Comparison of ENCODE assay signal across 12 cellular contexts in genomic region chr10:133241501-133242205, GRCh38. TPM values are rescaled to one million over a fixed set of nuclear protein-coding genes. Genes with fewer than 3 reads are reported as not detected.
DNase-seq lines count a peak whose midpoint lies in the region; ATAC-seq and TF ChIP-seq lines count a peak whose summit lies in the region.
"Had no signal": no experiment of that assay in that cellular context is flagged by ENCODE, and none has a peak within 500 bp of the region (broad histone marks: within the 10 kb centered on the region; RNA-seq: fewer than 3 reads in every experiment).

No MANE protein-coding gene starts in this region.

- H3K79me2 ChIP-seq in Karpas-422 (ENCODE audit: low read length): no peaks in the 10 kb centered on the region

- H3K9me3 ChIP-seq in CD8-positive, alpha-beta T cell (ENCODE audit: low read length): no peaks in the 10 kb centered on the region
- H3K9me3 ChIP-seq in Karpas-422 (ENCODE audit: low read length): no peaks in the 10 kb centered on the region
- no peaks in the 10 kb centered on the region for H3K9me3 ChIP-seq in WERI-Rb-1 (ENCODE audit: severe bottlenecking)
- H3K9me3 ChIP-seq: right atrium auricular region had no signal

- no peak for TF ChIP-seq CTCF in CD8-positive, alpha-beta T cell (IDR thresholded peaks at IDR 0.05)
- no peak for TF ChIP-seq CTCF in epithelial cell of proximal tubule (conservative IDR thresholded peaks at IDR 0.05; ENCODE audit: low read depth, low read length)
- TF ChIP-seq CTCF in WERI-Rb-1 (IDR thresholded peaks at IDR 0.05; ENCODE audit: low read depth, low read length): no peak

- no peaks in the 10 kb centered on the region for H3K9me3 Mint-ChIP-seq in CD8-positive, alpha-beta T cell

- H3K4me2 ChIP-seq in Karpas-422 (ENCODE audit: low read depth, low read length, poor library complexity, severe bottlenecking): peak overlapping the region; percentile 26

- H3K9ac ChIP-seq in Karpas-422 (ENCODE audit: low read length): no peak overlapping the region

- H3K27me3 ChIP-seq in CD8-positive, alpha-beta T cell (ENCODE audit: insufficient read depth, low read length): peaks cover 6% of the 10 kb centered on the region
- no peaks in the 10 kb centered on the region for H3K27me3 ChIP-seq in Karpas-422 (ENCODE audit: low read length)
- H3K27me3 ChIP-seq in WERI-Rb-1 (ENCODE audit: insufficient read depth, low read depth, severe bottlenecking): peaks cover 8% of the 10 kb centered on the region

- peak; percentile 26 for ATAC-seq in CD8-positive, alpha-beta T cell
- peak; percentile 60 for ATAC-seq in GM18867 (IDR thresholded peaks at IDR 0.05; ENCODE audit: unreplicated experiment)

- H3K27me3 Mint-ChIP-seq in CD8-positive, alpha-beta T cell (ENCODE audit: low read depth): peaks cover 39% of the 10 kb centered on the region

- peaks cover 17% of the 10 kb centered on the region for H3K4me1 ChIP-seq in CD8-positive, alpha-beta T cell (ENCODE audit: insufficient read depth, low read length)
- H3K4me1 ChIP-seq in Karpas-422 (ENCODE audit: low read length): no peaks in the 10 kb centered on the region

- H3K4me1 Mint-ChIP-seq in CD8-positive, alpha-beta T cell (ENCODE audit: low read depth): peaks cover 18% of the 10 kb centered on the region

- POLR2A ChIA-PET in CD8-positive, alpha-beta T cell (lab: Charles Lee): no interaction called here

- intact Hi-C loops in CD8-positive, alpha-beta T cell (cut with DNase I, micrococcal nuclease): no loop called here

- no peaks in the 10 kb centered on the region for H3K36me3 ChIP-seq in CD8-positive, alpha-beta T cell (ENCODE audit: insufficient read depth, low read length)
- H3K36me3 ChIP-seq in Karpas-422 (ENCODE audit: insufficient read depth, low read length) (no peaks in the 10 kb centered on the region), WERI-Rb-1 (no peaks in the 10 kb centered on the region)
- H3K36me3 ChIP-seq: right atrium auricular region had no signal

- H3K27ac ChIP-seq in CD8-positive, alpha-beta T cell (ENCODE audit: low read depth, low read length): no peak overlapping the region
- H3K27ac ChIP-seq in Karpas-422 (ENCODE audit: low read length) (no peak overlapping the region), WERI-Rb-1 (no peak overlapping the region)
- H3K27ac ChIP-seq: right atrium auricular region had no signal

- H3K27ac Mint-ChIP-seq in CD8-positive, alpha-beta T cell: no peak overlapping the region

- peak overlapping the region; percentile 59 for H3K4me3 ChIP-seq in CD8-positive, alpha-beta T cell (ENCODE audit: low read depth, low read length)
- H3K4me3 ChIP-seq in Karpas-422 (ENCODE audit: low read length) (no peak overlapping the region), epithelial cell of proximal tubule (ENCODE audit: low read depth, low read length) (peak overlapping the region; percentile 11), WERI-Rb-1 (ENCODE audit: low read depth, low read length) (no peak overlapping the region)
- H3K4me3 ChIP-seq: right atrium auricular region had no signal

- H4K20me1 ChIP-seq in Karpas-422 (ENCODE audit: insufficient read depth, low read depth, low read length): no peaks in the 10 kb centered on the region

- no peaks in the 10 kb centered on the region for H3K36me3 Mint-ChIP-seq in CD8-positive, alpha-beta T cell

- H3K4me3 Mint-ChIP-seq in CD8-positive, alpha-beta T cell: peak overlapping the region; percentile 86

- DNase-seq in CD8-positive, alpha-beta T cell: peak in 2 of 7 experiments; percentile 25
- DNase-seq in Karpas-422 (no peak), epithelial cell of proximal tubule (ENCODE audit: low read depth) (no peak), pons (ENCODE audit: low spot score) (no peak), WERI-Rb-1 (no peak), mesenteric fat pad (ENCODE audit: low spot score) (no peak)
- DNase-seq in NK-92 treated with Interleukin-12 subunit alpha and Interleukin-12 subunit beta, amount 100 ng/mL, for 24 hours (lab: John Stamatoyannopoulos, UW): no peak
- DNase-seq: anterior cingulate cortex, H7, NCI-H748 treated with DMSO at 0.1 percent for 48 hours had no signal

- CTCF ChIA-PET in CD8-positive, alpha-beta T cell (lab: Charles Lee): interaction anchor here (0.6 to 1.3 kb wide), 2 partner anchors 20 to 367 kb away, joined by 3 read pairs; no protein-coding TSS in a partner anchor

- no peaks in the 10 kb centered on the region for H3K9me2 ChIP-seq in Karpas-422 (replicated peaks; ENCODE audit: insufficient read depth, low read length)

- H2AFZ ChIP-seq in Karpas-422 (ENCODE audit: low read length): no peak overlapping the region

RNA-seq across cellular contexts. Expression of gene VENTX, which starts 4.0 kb away (rescaled TPM):
- not detected for total RNA-seq in CD8-positive, alpha-beta T cell
- total RNA-seq in Karpas-422 (2014; rRNA removed; shearing (Covaris generic); ENCODE audit: low replicate concordance): not detected in 2 replicates
- total RNA-seq in epithelial cell of proximal tubule: not detected in 2 replicates
- 4.0 TPM for total RNA-seq in mesenteric fat pad

RNA-seq across cellular contexts. Expression of gene UTF1, which starts 11.6 kb away (rescaled TPM):
- total RNA-seq in CD8-positive, alpha-beta T cell: not detected
- not detected in 2 replicates for total RNA-seq in Karpas-422 (2014; rRNA removed; shearing (Covaris generic); ENCODE audit: low replicate concordance)
- not detected in 2 replicates for total RNA-seq in epithelial cell of proximal tubule
- not detected for total RNA-seq in mesenteric fat pad
- total RNA-seq: right atrium auricular region had no signal

RNA-seq across cellular contexts. Expression of gene ADAM8, which starts 35.0 kb away (rescaled TPM):
- 10 to 100 TPM; 67.0 to 67.3 TPM for total RNA-seq in CD8-positive, alpha-beta T cell
- 0.71 and 3.8 TPM in 2 replicates for total RNA-seq in Karpas-422 (2014; rRNA removed; shearing (Covaris generic); ENCODE audit: low replicate concordance)
- total RNA-seq in epithelial cell of proximal tubule: 26.0 and 52.6 TPM in 2 replicates
- total RNA-seq in mesenteric fat pad: 12.0 TPM

Comparison
In these comparisons a context has a peak if more than half of its experiments do, and no peak if none do; other contexts are left out.
1. H3K4me3 ChIP-seq: peak in CD8-positive, alpha-beta T cell (single experiment) and epithelial cell of proximal tubule (single experiment); none in Karpas-422 (single experiment) and WERI-Rb-1 (single experiment).